ENCODE assay signal across 2 cellular contexts in the genomic region with DNA sequence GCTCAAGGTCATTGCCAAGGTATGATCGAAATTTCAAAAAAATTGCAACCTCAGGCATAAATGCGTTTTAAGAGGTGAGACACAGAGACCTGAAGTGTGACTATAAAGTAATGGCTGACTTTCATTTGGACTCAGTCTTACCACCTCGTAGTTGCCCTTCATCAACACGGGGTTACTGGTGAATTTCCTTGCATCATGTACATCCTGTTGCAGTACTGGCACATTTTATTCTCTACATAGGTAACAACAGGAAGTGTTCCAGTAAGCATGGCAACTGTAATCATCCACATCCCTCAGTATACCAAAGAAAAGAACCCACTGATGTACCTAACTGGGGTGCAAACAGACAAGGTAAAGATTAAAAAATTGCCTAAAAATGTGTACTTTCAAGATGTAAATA.
TF ChIP-seq lines count a peak whose summit lies in the region.

No MANE protein-coding gene starts in this region.

TF ChIP-seq in A549, 52 proteins besides CTCF, POLR2A, EP300 and RAD21:
- TF ChIP-seq MAFK (IDR thresholded peaks at IDR 0.05; ENCODE audit: partially characterized antibody) (peak; percentile 47), SMC3 (IDR thresholded peaks at IDR 0.05) (no peak)

TF ChIP-seq in IMR-90, 13 proteins besides CTCF, POLR2A, EP300 and RAD21:
- no peak for TF ChIP-seq CHD1 (IDR thresholded peaks at IDR 0.05; ENCODE audit: low read depth, low read length)
- TF ChIP-seq, protein P1, sequence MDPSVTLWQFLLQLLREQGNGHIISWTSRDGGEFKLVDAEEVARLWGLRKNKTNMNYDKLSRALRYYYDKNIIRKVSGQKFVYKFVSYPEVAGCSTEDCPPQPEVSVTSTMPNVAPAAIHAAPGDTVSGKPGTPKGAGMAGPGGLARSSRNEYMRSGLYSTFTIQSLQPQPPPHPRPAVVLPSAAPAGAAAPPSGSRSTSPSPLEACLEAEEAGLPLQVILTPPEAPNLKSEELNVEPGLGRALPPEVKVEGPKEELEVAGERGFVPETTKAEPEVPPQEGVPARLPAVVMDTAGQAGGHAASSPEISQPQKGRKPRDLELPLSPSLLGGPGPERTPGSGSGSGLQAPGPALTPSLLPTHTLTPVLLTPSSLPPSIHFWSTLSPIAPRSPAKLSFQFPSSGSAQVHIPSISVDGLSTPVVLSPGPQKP (IDR thresholded peaks at IDR 0.05; ENCODE audit: borderline replicate concordance, low read depth, low read length): no peak
- TF ChIP-seq BHLHE40 (IDR thresholded peaks at IDR 0.05; ENCODE audit: low read depth, low read length): no peak
- TF ChIP-seq CEBPB (IDR thresholded peaks at IDR 0.05; ENCODE audit: low read depth, low read length): no peak
- TF ChIP-seq MAFK (IDR thresholded peaks at IDR 0.05; ENCODE audit: low read depth, low read length): 0 out of 2 replicates have a peak, but pooled peaks have one; percentile 11
